ENCODE assay signal across 8 cellular contexts in genomic region chr1:184972281-184973055, GRCh38. TPM values are rescaled to one million over a fixed set of nuclear protein-coding genes. Genes with fewer than 3 reads are reported as not detected.
A peak's percentile ranks its signal among the peaks of the same experiment; 100 is the strongest.
DNase-seq lines count a peak whose midpoint lies in the region; ATAC-seq and TF ChIP-seq lines count a peak whose summit lies in the region.

No MANE protein-coding gene starts in this region.

- H2AFZ ChIP-seq in hepatocyte, result no peak overlapping the region

- WGBS in hepatocyte (ENCODE audit: low lambda C conversion rate, missing lambda C conversion rate), result 62% methylated on average over 4 of the region's 4 CpGs
- WGBS in suprapubic skin, result 35% methylated on average over 4 of the region's 4 CpGs

- peaks cover 5% of the 10 kb centered on the region for H3K4me1 ChIP-seq in hepatocyte (ENCODE audit: insufficient read depth)
- H3K4me1 ChIP-seq in suprapubic skin, result peaks cover 20% of the 10 kb centered on the region

- no peaks in the 10 kb centered on the region for H3K9me3 Mint-ChIP-seq in activated CD4-positive, alpha-beta T cell treated with anti-CD3 and anti-CD28 coated beads, Interleukin-2, amount 10 ng/mL, durations not matched to agents 7 days and 5 days
- no peaks in the 10 kb centered on the region for H3K9me3 Mint-ChIP-seq in activated CD4-positive, alpha-beta memory T cell treated with anti-CD3 and anti-CD28 coated beads, Interleukin-2, amount 10 ng/mL, durations not matched to agents 7 days and 5 days

- no peak for TF ChIP-seq POLR2A in suprapubic skin (IDR thresholded peaks at IDR 0.05)

- ATAC-seq in GM18502 (IDR thresholded peaks at IDR 0.05; ENCODE audit: poor library complexity, unreplicated experiment), result no peak

- peak overlapping the region; percentile 95 for H3K4me3 Mint-ChIP-seq in activated CD4-positive, alpha-beta T cell treated with anti-CD3 and anti-CD28 coated beads, Interleukin-2, amount 10 ng/mL, durations not matched to agents 7 days and 5 days
- peak overlapping the region; percentile 90 for H3K4me3 Mint-ChIP-seq in activated CD4-positive, alpha-beta memory T cell treated with anti-CD3 and anti-CD28 coated beads, Interleukin-2, amount 10 ng/mL, durations not matched to agents 7 days and 5 days

- CTCF ChIA-PET in activated CD4-positive, alpha-beta T cell treated with anti-CD3 and anti-CD28 coated beads, Interleukin-2, amount 10 ng/mL, durations not matched to agents 7 days and 5 days (lab: Charles Lee), result interaction anchor here (0.6 to 1.6 kb wide), 3 partner anchors 13 to 69 kb away, joined by 3 to 6 read pairs (median 5); no protein-coding TSS in a partner anchor
- CTCF ChIA-PET in activated CD4-positive, alpha-beta memory T cell treated with anti-CD3 and anti-CD28 coated beads, Interleukin-2, amount 10 ng/mL, durations not matched to agents 7 days and 5 days (lab: Charles Lee), result interaction anchor here (1.0 to 9.5 kb wide), 8 partner anchors 9 to 198 kb away, joined by 3 to 88 read pairs (median 4); no protein-coding TSS in a partner anchor

- DNase-seq in activated CD4-positive, alpha-beta T cell treated with anti-CD3 and anti-CD28 coated beads, Interleukin-2, amount 10 ng/mL, durations not matched to agents 7 days and 5 days, result no peak
- DNase-seq in activated CD4-positive, alpha-beta T cell treated with anti-CD3 and anti-CD28 coated beads, Interleukin-2, amount 50 U/mL, for 48 hours, result no peak
- no peak for DNase-seq in activated CD4-positive, alpha-beta memory T cell treated with anti-CD3 and anti-CD28 coated beads, Interleukin-2, amount 10 ng/mL, durations not matched to agents 7 days and 5 days
- DNase-seq in hepatocyte (ENCODE audit: low spot score), result no peak
- no peak for DNase-seq in suprapubic skin (ENCODE audit: low spot score in 2 of 2)
- no peak for DNase-seq in DMS53 (lab: John Stamatoyannopoulos, UW)
- DNase-seq in 8988T, result no peak

- no peak overlapping the region for H3K27ac ChIP-seq in hepatocyte
- no peak overlapping the region for H3K27ac ChIP-seq in suprapubic skin

- no peaks in the 10 kb centered on the region for H3K36me3 ChIP-seq in hepatocyte (replicated peaks; ENCODE audit: insufficient read depth, low read depth)
- no peaks in the 10 kb centered on the region for H3K36me3 ChIP-seq in suprapubic skin

- no peaks in the 10 kb centered on the region for H3K79me2 ChIP-seq in hepatocyte

- H3K4me2 ChIP-seq in hepatocyte, result peak overlapping the region; percentile 94

- peaks cover 33% of the 10 kb centered on the region for H3K27me3 ChIP-seq in hepatocyte
- no peaks in the 10 kb centered on the region for H3K27me3 ChIP-seq in suprapubic skin

- POLR2A ChIA-PET in activated CD4-positive, alpha-beta T cell treated with anti-CD3 and anti-CD28 coated beads, Interleukin-2, amount 10 ng/mL, durations not matched to agents 7 days and 5 days (lab: Charles Lee), result no interaction called here
- POLR2A ChIA-PET in activated CD4-positive, alpha-beta memory T cell treated with anti-CD3 and anti-CD28 coated beads, Interleukin-2, amount 10 ng/mL, durations not matched to agents 7 days and 5 days (lab: Charles Lee), result interaction anchor here (0.8 to 5.8 kb wide), 15 partner anchors 9 to 345 kb away, joined by 3 to 75 read pairs (median 4); partner anchors contain the start of genes EDEM3, IVNS1ABP and RNF2

- no peaks in the 10 kb centered on the region for H3K9me2 ChIP-seq in hepatocyte (replicated peaks; ENCODE audit: insufficient read depth)

- H3K9me3 ChIP-seq in hepatocyte (ENCODE audit: low read depth) (no peaks in the 10 kb centered on the region), suprapubic skin (no peaks in the 10 kb centered on the region)

- peaks cover 16% of the 10 kb centered on the region for H3K36me3 Mint-ChIP-seq in activated CD4-positive, alpha-beta T cell treated with anti-CD3 and anti-CD28 coated beads, Interleukin-2, amount 10 ng/mL, durations not matched to agents 7 days and 5 days (ENCODE audit: low read depth)
- peaks cover 38% of the 10 kb centered on the region for H3K36me3 Mint-ChIP-seq in activated CD4-positive, alpha-beta memory T cell treated with anti-CD3 and anti-CD28 coated beads, Interleukin-2, amount 10 ng/mL, durations not matched to agents 7 days and 5 days (ENCODE audit: low read depth)

- TF ChIP-seq CTCF in hepatocyte (IDR thresholded peaks at IDR 0.05; ENCODE audit: poor library complexity) (no peak), suprapubic skin (IDR thresholded peaks at IDR 0.05) (no peak)

- H3K27me3 Mint-ChIP-seq in activated CD4-positive, alpha-beta T cell treated with anti-CD3 and anti-CD28 coated beads, Interleukin-2, amount 10 ng/mL, durations not matched to agents 7 days and 5 days, result peaks cover 6% of the 10 kb centered on the region
- no peaks in the 10 kb centered on the region for H3K27me3 Mint-ChIP-seq in activated CD4-positive, alpha-beta memory T cell treated with anti-CD3 and anti-CD28 coated beads, Interleukin-2, amount 10 ng/mL, durations not matched to agents 7 days and 5 days

- peak overlapping the region; percentile 93 for H3K27ac Mint-ChIP-seq in activated CD4-positive, alpha-beta T cell treated with anti-CD3 and anti-CD28 coated beads, Interleukin-2, amount 10 ng/mL, durations not matched to agents 7 days and 5 days
- peak overlapping the region; percentile 87 for H3K27ac Mint-ChIP-seq in activated CD4-positive, alpha-beta memory T cell treated with anti-CD3 and anti-CD28 coated beads, Interleukin-2, amount 10 ng/mL, durations not matched to agents 7 days and 5 days

- H4K20me1 ChIP-seq in hepatocyte (ENCODE audit: insufficient read depth, poor library complexity, severe bottlenecking), result no peaks in the 10 kb centered on the region

- peaks cover 70% of the 10 kb centered on the region for H3K4me1 Mint-ChIP-seq in activated CD4-positive, alpha-beta T cell treated with anti-CD3 and anti-CD28 coated beads, Interleukin-2, amount 10 ng/mL, durations not matched to agents 7 days and 5 days
- H3K4me1 Mint-ChIP-seq in activated CD4-positive, alpha-beta memory T cell treated with anti-CD3 and anti-CD28 coated beads, Interleukin-2, amount 10 ng/mL, durations not matched to agents 7 days and 5 days, result peaks cover 68% of the 10 kb centered on the region

- no peak for TF ChIP-seq EP300 in suprapubic skin (IDR thresholded peaks at IDR 0.05)

- H3K4me3 ChIP-seq in hepatocyte (no peak overlapping the region), suprapubic skin (peak overlapping the region; percentile 85)

RNA-seq across cellular contexts. Expression of gene NIBAN1, which starts 1.8 kb away (rescaled TPM):
- 10 to 100 TPM; 57.6 to 60.9 TPM for total RNA-seq in activated CD4-positive, alpha-beta T cell treated with anti-CD3 and anti-CD28 coated beads, Interleukin-2, amount 10 ng/mL, durations not matched to agents 7 days and 5 days
- 10 to 100 TPM; 68.8 to 71.7 TPM for total RNA-seq in activated CD4-positive, alpha-beta memory T cell treated with anti-CD3 and anti-CD28 coated beads, Interleukin-2, amount 10 ng/mL, durations not matched to agents 7 days and 5 days
- 11.1 and 11.5 TPM in 2 replicates for total RNA-seq in hepatocyte
- polyA plus RNA-seq in hepatocyte, result 6.9 and 8.9 TPM in 2 replicates
- total RNA-seq in suprapubic skin, result 10 to 100 TPM; 13.4 to 23.9 (median 18.2) TPM
